8 cellular contexts compared by ENCODE assay signal in the genomic region with DNA sequence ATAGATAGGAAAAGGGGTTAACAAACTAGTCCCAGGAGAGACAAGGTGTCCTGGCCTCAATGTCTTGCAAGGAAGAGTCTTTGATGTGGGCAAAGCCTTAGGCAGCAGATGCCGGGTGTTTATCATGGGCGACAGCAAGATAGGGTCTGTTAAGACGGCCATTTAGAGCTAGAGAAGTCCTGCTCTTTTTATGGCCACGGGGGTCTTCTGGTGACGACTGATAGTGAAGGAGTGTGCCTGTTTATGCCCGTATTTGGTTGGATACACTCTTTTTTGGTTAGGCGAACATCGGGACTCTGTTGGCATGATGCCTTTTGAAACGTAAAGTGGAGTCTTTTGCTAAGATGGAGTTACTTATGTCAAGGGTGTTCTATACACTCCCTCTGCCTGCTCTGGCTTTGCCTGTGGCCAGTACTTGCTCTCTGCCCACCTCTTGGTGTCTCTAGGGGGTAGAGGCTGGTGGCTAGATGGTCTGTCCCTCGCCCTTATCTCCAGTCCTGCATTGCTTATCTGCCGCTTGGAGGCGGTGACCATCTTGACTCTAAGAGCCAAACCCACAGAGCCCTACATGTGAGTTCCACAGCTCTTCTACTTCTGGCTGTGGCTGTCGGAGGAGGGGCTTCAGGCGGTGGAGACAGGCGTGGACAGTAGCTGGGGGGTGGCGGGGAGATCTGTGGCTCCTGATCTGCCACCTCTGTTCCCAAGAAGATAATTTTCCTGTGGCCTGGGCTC. TPM values are rescaled to one million over a fixed set of nuclear protein-coding genes. Genes with fewer than 3 reads are reported as not detected.
DNase-seq lines count a peak whose midpoint lies in the region; ATAC-seq and TF ChIP-seq lines count a peak whose summit lies in the region.

No MANE protein-coding gene starts in this region.

- peaks cover 37% of the 10 kb centered on the region for H3K4me1 Mint-ChIP-seq in activated CD4-positive, alpha-beta T cell treated with anti-CD3 and anti-CD28 coated beads for 36 hours
- peaks cover 37% of the 10 kb centered on the region for H3K4me1 Mint-ChIP-seq in activated naive CD8-positive, alpha-beta T cell treated with anti-CD3 and anti-CD28 coated beads for 36 hours

- H3K9me3 ChIP-seq in testis = no peaks in the 10 kb centered on the region

- intact Hi-C loops in activated CD4-positive, alpha-beta T cell treated with anti-CD3 and anti-CD28 coated beads for 36 hours (cut with DNase I, micrococcal nuclease) = loop anchor here (2.0 to 5.0 kb wide), 3 partner anchors 48 to 1690 kb away; partner anchors contain the start of gene U2SURP (in 1 of the 2)
- intact Hi-C loops in testis (cut with DNase I; ENCODE audit: low total_unique reads) = no loop called here

- H3K27ac ChIP-seq in layer of hippocampus (ENCODE audit: low read depth, low read length) = peak overlapping the region; percentile 65
- peak overlapping the region; percentile 76 to 80 for H3K27ac ChIP-seq in testis

- H3K27me3 Mint-ChIP-seq in activated CD4-positive, alpha-beta T cell treated with anti-CD3 and anti-CD28 coated beads for 36 hours = no peaks in the 10 kb centered on the region
- H3K27me3 Mint-ChIP-seq in activated naive CD8-positive, alpha-beta T cell treated with anti-CD3 and anti-CD28 coated beads for 36 hours = no peaks in the 10 kb centered on the region

- CTCF ChIA-PET in activated CD4-positive, alpha-beta T cell treated with anti-CD3 and anti-CD28 coated beads for 36 hours (lab: Charles Lee) = interaction anchor here (0.6 to 8.1 kb wide), 24 partner anchors 8 to 345 kb away, joined by 3 to 106 read pairs (median 5); partner anchors contain the start of gene PXYLP1

- 51 to 55% methylated on average over 16 of the region's 16 CpGs for WGBS in testis, 2 donors

- H3K36me3 ChIP-seq in testis (ENCODE audit: low read depth, missing control alignments) = no peaks in the 10 kb centered on the region

- H3K9me3 Mint-ChIP-seq in activated CD4-positive, alpha-beta T cell treated with anti-CD3 and anti-CD28 coated beads for 36 hours (ENCODE audit: low read depth) = no peaks in the 10 kb centered on the region
- no peaks in the 10 kb centered on the region for H3K9me3 Mint-ChIP-seq in activated naive CD8-positive, alpha-beta T cell treated with anti-CD3 and anti-CD28 coated beads for 36 hours

- ATAC-seq in activated CD4-positive, alpha-beta T cell treated with anti-CD3 and anti-CD28 coated beads for 36 hours = no peak
- ATAC-seq in GM21381 (IDR thresholded peaks at IDR 0.05; ENCODE audit: unreplicated experiment) = no peak

- peak overlapping the region; percentile 98 for H3K27ac Mint-ChIP-seq in activated CD4-positive, alpha-beta T cell treated with anti-CD3 and anti-CD28 coated beads for 36 hours
- peak overlapping the region; percentile 99 for H3K27ac Mint-ChIP-seq in activated naive CD8-positive, alpha-beta T cell treated with anti-CD3 and anti-CD28 coated beads for 36 hours

- H3K4me3 ChIP-seq in testis = peak overlapping the region; percentile 58 to 78

- H3K4me3 Mint-ChIP-seq in activated CD4-positive, alpha-beta T cell treated with anti-CD3 and anti-CD28 coated beads for 36 hours = peak overlapping the region; percentile 81
- H3K4me3 Mint-ChIP-seq in activated naive CD8-positive, alpha-beta T cell treated with anti-CD3 and anti-CD28 coated beads for 36 hours = peak overlapping the region; percentile 98

- H3K27me3 ChIP-seq in layer of hippocampus (ENCODE audit: control insufficient read depth, insufficient read depth, low read length) (no peaks in the 10 kb centered on the region), testis (no peaks in the 10 kb centered on the region)

- TF ChIP-seq CTCF in testis (IDR thresholded peaks at IDR 0.05) = no peak

- no peak for TF ChIP-seq POLR2A in testis (IDR thresholded peaks at IDR 0.05)

- peaks cover 3% of the 10 kb centered on the region for H3K36me3 Mint-ChIP-seq in activated CD4-positive, alpha-beta T cell treated with anti-CD3 and anti-CD28 coated beads for 36 hours (ENCODE audit: low read depth)
- peaks cover 5% of the 10 kb centered on the region for H3K36me3 Mint-ChIP-seq in activated naive CD8-positive, alpha-beta T cell treated with anti-CD3 and anti-CD28 coated beads for 36 hours

- peaks cover 6% of the 10 kb centered on the region for H3K4me1 ChIP-seq in testis

- POLR2A ChIA-PET in activated CD4-positive, alpha-beta T cell treated with anti-CD3 and anti-CD28 coated beads for 36 hours (lab: Charles Lee) = interaction anchor here (0.9 to 1.3 kb wide), 2 partner anchors 81 to 142 kb away, joined by 4 to 5 read pairs; partner anchors contain the start of gene PXYLP1

- DNase-seq in activated CD4-positive, alpha-beta T cell treated with anti-CD3 and anti-CD28 coated beads for 36 hours = no peak
- DNase-seq in activated CD4-positive, alpha-beta T cell treated with anti-CD3 and anti-CD28 coated beads, Interleukin-2, amount 50 U/mL, for 4 hours = no peak
- DNase-seq in activated naive CD8-positive, alpha-beta T cell treated with anti-CD3 and anti-CD28 coated beads for 36 hours = no peak
- DNase-seq in testis (no peak), occipital lobe (lab: John Stamatoyannopoulos, UW) (no peak)
- DNase-seq in effector CD4-positive, alpha-beta T cell = no peak

RNA-seq across cellular contexts. Expression of gene ZBTB38, which starts 55.8 kb away (rescaled TPM):
- total RNA-seq in activated CD4-positive, alpha-beta T cell treated with anti-CD3 and anti-CD28 coated beads for 36 hours = 10 to 100 TPM; 21.3 to 22.0 TPM
- total RNA-seq in activated naive CD8-positive, alpha-beta T cell treated with anti-CD3 and anti-CD28 coated beads for 36 hours = 10 to 100 TPM; 14.7 to 16.7 TPM
- total RNA-seq in testis = 100 to 1,000 TPM; 131 to 167 TPM
- polyA plus RNA-seq in testis (ENCODE audit: insufficient read depth, low read depth, low replicate concordance) = 66.7 TPM
- 182 TPM for total RNA-seq in occipital lobe
